In genomic region chr13:113390874-113391497, GRCh38 we compare ENCODE assay signal across 1 cellular context.
TF ChIP-seq lines count a peak whose summit lies in the region.

No MANE protein-coding gene starts in this region.

TF ChIP-seq in WTC11, 78 proteins besides CTCF, POLR2A, EP300 and RAD21 (continued from another document):
- no peak for TF ChIP-seq ARID4B (CRISPR knock-in tag; IDR thresholded peaks at IDR 0.05; ENCODE audit: borderline replicate concordance)
- no peak for TF ChIP-seq ZBTB21 (CRISPR knock-in tag; IDR thresholded peaks at IDR 0.05; ENCODE audit: borderline replicate concordance)
- no peak for TF ChIP-seq GTF2I (CRISPR knock-in tag; conservative IDR thresholded peaks at IDR 0.05)
- TF ChIP-seq ZSCAN18 (CRISPR knock-in tag; IDR thresholded peaks at IDR 0.05), result no peak
- no peak for TF ChIP-seq ZNF219 (CRISPR knock-in tag; IDR thresholded peaks at IDR 0.05; ENCODE audit: borderline replicate concordance)
- no peak for TF ChIP-seq NFYB (CRISPR knock-in tag; conservative IDR thresholded peaks at IDR 0.05; ENCODE audit: low read depth)
- no peak for TF ChIP-seq ZNF317 (CRISPR knock-in tag; IDR thresholded peaks at IDR 0.05; ENCODE audit: borderline replicate concordance, low read depth)
- TF ChIP-seq FOXJ3 (CRISPR knock-in tag; IDR thresholded peaks at IDR 0.05; ENCODE audit: borderline replicate concordance), result no peak
- no peak for TF ChIP-seq CREM (CRISPR knock-in tag; IDR thresholded peaks at IDR 0.05)
- no peak for TF ChIP-seq NR1H2 (CRISPR knock-in tag; IDR thresholded peaks at IDR 0.05)
- no peak for TF ChIP-seq ATF1 (CRISPR knock-in tag; IDR thresholded peaks at IDR 0.05)
- no peak for TF ChIP-seq AR (CRISPR knock-in tag; IDR thresholded peaks at IDR 0.05)
TF ChIP-seq in WTC11: peak in this region for 0.
